In genomic region chr16:30922420-30922959, GRCh38 we compare ENCODE assay signal across 8 cellular contexts. TPM values are rescaled to one million over a fixed set of nuclear protein-coding genes. Genes with fewer than 3 reads are reported as not detected.
A peak's percentile ranks its signal among the peaks of the same experiment; 100 is the strongest.
DNase-seq lines count a peak whose midpoint lies in the region; ATAC-seq lines count a peak whose summit lies in the region.

No MANE protein-coding gene starts in this region.

- intact Hi-C loops in aorta (cut with DNase I), result loop anchor here in 1 of 2 donors (1.0 to 2.0 kb wide), 2 partner anchors 26 to 264 kb away; partner anchors contain the start of genes CTF1 and FBRS

- peak overlapping the region; percentile 100 for H3K27ac ChIP-seq in rectal smooth muscle tissue (ENCODE audit: low read depth, low read length)
- peak overlapping the region in 1 of 2 donors; percentile 93 for H3K27ac ChIP-seq in aorta (ENCODE audit: low read depth in 1 of 2, low read length in 2 of 2)

- no peaks in the 10 kb centered on the region for H3K36me3 ChIP-seq in rectal smooth muscle tissue (ENCODE audit: control insufficient read depth, insufficient read depth, low read length)
- H3K36me3 ChIP-seq in aorta (ENCODE audit: control insufficient read depth in 1 of 2, insufficient read depth in 2 of 2, low read length in 1 of 2), result no peaks in the 10 kb centered on the region

- DNase-seq in NCI-H2029 (lab: John Stamatoyannopoulos, UW) (peak; percentile 98), T1000 (lab: John Stamatoyannopoulos, UW) (peak; percentile 99), astrocyte of the hippocampus (ENCODE audit: low read depth, low spot score) (peak; percentile 100), hepatic stellate cell (ENCODE audit: low spot score) (peak; percentile 97), aorta (peak; percentile 100)

- H3K4me1 ChIP-seq in rectal smooth muscle tissue (ENCODE audit: control insufficient read depth, insufficient read depth, low read length), result peaks cover 5% of the 10 kb centered on the region
- H3K4me1 ChIP-seq in aorta (ENCODE audit: control insufficient read depth in 1 of 2, insufficient read depth in 2 of 2, low read length in 2 of 2), result peaks cover 0 to 1% of the 10 kb centered on the region in 2 donors

- no peaks in the 10 kb centered on the region for H3K27me3 ChIP-seq in rectal smooth muscle tissue (ENCODE audit: control insufficient read depth, insufficient read depth, low read length)
- no peaks in the 10 kb centered on the region for H3K27me3 ChIP-seq in aorta (ENCODE audit: control insufficient read depth in 1 of 2, insufficient read depth in 2 of 2, low read length in 1 of 2)

- ATAC-seq in GM18502 (IDR thresholded peaks at IDR 0.05; ENCODE audit: poor library complexity, unreplicated experiment) (peak; percentile 71), HG02981 (IDR thresholded peaks at IDR 0.05; ENCODE audit: unreplicated experiment) (peak; percentile 73), aorta (ENCODE audit: low FRiP score) (peak; percentile 95)

- H3K9ac ChIP-seq in rectal smooth muscle tissue (ENCODE audit: low read length), result peak overlapping the region; percentile 75

- H3K4me3 ChIP-seq in rectal smooth muscle tissue (ENCODE audit: low read length) (peak overlapping the region; percentile 97), aorta (ENCODE audit: low read length in 2 of 2) (peak overlapping the region; percentile 13 to 33)

- WGBS in aorta, 2 donors, result 0% methylated on average over 42 of the region's 42 CpGs

- no peaks in the 10 kb centered on the region for H3K9me3 ChIP-seq in aorta (ENCODE audit: control insufficient read depth, low read length)

RNA-seq across cellular contexts. Expression of gene FBXL19, which starts 0.9 kb away (rescaled TPM):
- 10 to 100 TPM; 14.7 to 22.7 TPM for total RNA-seq in aorta
- 10 to 100 TPM in 1 of 2 donors, 1 to 10 TPM in 1; 4.3 to 11.6 TPM for polyA plus RNA-seq in aorta

RNA-seq across cellular contexts. Expression of gene CTF1, which starts 26.1 kb away (rescaled TPM):
- 1 to 10 TPM; 6.2 to 7.2 TPM for total RNA-seq in aorta
- 1 to 10 TPM; 6.4 to 7.9 TPM for polyA plus RNA-seq in aorta

RNA-seq across cellular contexts. Expression of gene ORAI3, which starts 26.4 kb away (rescaled TPM):
- 10 to 100 TPM; 11.8 to 21.7 TPM for total RNA-seq in aorta
- 10 to 100 TPM in 1 of 2 donors, 1 to 10 TPM in 1; 9.1 to 20.8 TPM for polyA plus RNA-seq in aorta

RNA-seq across cellular contexts. Expression of gene BCL7C, which starts 28.6 kb away (rescaled TPM):
- total RNA-seq in aorta, result 10 to 100 TPM; 30.2 to 33.9 TPM
- polyA plus RNA-seq in aorta, result 10 to 100 TPM; 54.8 to 60.7 TPM

RNA-seq across cellular contexts. Expression of gene SETD1A, which starts 35.1 kb away (rescaled TPM):
- total RNA-seq in aorta, result 10 to 100 TPM; 16.4 to 19.7 TPM
- 1 to 10 TPM; 4.4 to 9.7 TPM for polyA plus RNA-seq in aorta
